2 cellular contexts compared by ENCODE assay signal in genomic region chrX:41087219-41087618, GRCh38.
TF ChIP-seq lines count a peak whose summit lies in the region.

No MANE protein-coding gene starts in this region.

TF ChIP-seq in A549, 52 proteins besides CTCF, POLR2A, EP300 and RAD21 (continued from another document):
- TF ChIP-seq ATOH8 (CRISPR knock-in tag; IDR thresholded peaks at IDR 0.05; ENCODE audit: low read depth) (no peak), SREBF2 (IDR thresholded peaks at IDR 0.05) (no peak), JUN (IDR thresholded peaks at IDR 0.05) (no peak), CBX8 (IDR thresholded peaks at IDR 0.05) (no peak)

TF ChIP-seq in K562, 482 proteins besides CTCF, POLR2A, EP300 and RAD21 (continued from another document):
- TF ChIP-seq TAF15 (IDR thresholded peaks at IDR 0.05; ENCODE audit: low read depth, low read length), result no peak
- no peak for TF ChIP-seq SMAD4 (CRISPR knock-in tag; conservative IDR thresholded peaks at IDR 0.05)
- TF ChIP-seq SAFB (IDR thresholded peaks at IDR 0.05; ENCODE audit: borderline replicate concordance, low read depth, low read length), result no peak
- TF ChIP-seq FOXP1 (CRISPR knock-in tag; IDR thresholded peaks at IDR 0.05), result no peak
